Comparison of ENCODE assay signal across 8 cellular contexts in the genomic region with DNA sequence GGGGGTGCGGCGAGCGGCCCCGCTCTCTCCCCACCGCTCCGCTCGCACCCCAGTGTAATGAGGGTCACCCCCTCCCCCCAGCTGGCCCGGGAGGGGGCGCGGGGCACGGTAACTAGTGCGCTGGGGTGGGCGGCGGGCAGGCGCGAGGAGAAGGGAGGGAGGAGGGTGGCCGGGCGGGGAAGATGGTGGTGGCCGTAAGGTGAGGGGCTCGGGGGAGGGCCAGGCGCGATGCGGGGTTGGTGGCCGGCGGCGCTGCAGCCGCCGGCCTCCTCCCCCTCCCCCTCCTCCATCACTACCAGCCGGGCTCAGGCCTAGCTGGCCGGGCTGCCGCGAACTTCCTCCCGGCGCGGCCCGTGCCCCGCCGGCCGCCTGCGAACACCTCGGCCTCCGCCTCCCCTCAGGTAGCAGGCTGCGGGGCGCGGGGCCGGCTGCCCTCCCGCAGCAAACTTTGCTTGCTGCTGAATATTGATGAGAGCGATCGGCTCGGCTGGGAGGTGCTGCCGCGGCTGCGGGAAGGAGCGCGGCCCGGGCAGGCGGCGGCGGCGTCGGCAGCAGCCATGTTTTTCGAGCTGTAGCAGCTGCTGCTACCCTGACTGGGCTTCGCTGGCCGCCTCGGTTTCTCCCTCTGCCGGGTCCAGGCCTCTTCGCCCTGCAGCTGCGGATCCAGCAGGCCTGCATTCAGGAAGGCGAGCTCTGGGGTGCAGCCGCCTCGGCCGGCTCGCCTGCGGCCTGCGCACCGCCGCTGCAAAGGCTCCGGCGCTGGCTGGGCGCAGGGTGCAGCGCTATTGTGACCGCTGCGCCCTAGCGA. TPM values are rescaled to one million over a fixed set of nuclear protein-coding genes. Genes with fewer than 3 reads are reported as not detected.
DNase-seq lines count a peak whose midpoint lies in the region; ATAC-seq, FAIRE-seq and TF ChIP-seq lines count a peak whose summit lies in the region.

No MANE protein-coding gene starts in this region.

- H3K27ac ChIP-seq in CD4-positive, alpha-beta T cell (ENCODE audit: low read depth, low read length) = peak overlapping the region; percentile 65
- H3K27ac ChIP-seq in small intestine (ENCODE audit: low read depth in 1 of 2, low read length in 1 of 2) = peak overlapping the region; percentile 56 to 90

- peak; percentile 19 for ATAC-seq in CD4-positive, alpha-beta T cell (ENCODE audit: poor library complexity)
- ATAC-seq in GM19438 (IDR thresholded peaks at IDR 0.05; ENCODE audit: low read depth, unreplicated experiment) (peak; percentile 26), HG03558 (IDR thresholded peaks at IDR 0.05; ENCODE audit: extremely low read depth, unreplicated experiment) (peak; percentile 12), GM18517 (IDR thresholded peaks at IDR 0.05; ENCODE audit: unreplicated experiment) (no peak)

- no peaks in the 10 kb centered on the region for H3K9me3 Mint-ChIP-seq in CD4-positive, alpha-beta T cell
- no peaks in the 10 kb centered on the region for H3K9me3 Mint-ChIP-seq in brain
- H3K9me3 Mint-ChIP-seq in immature natural killer cell = no peaks in the 10 kb centered on the region

- 0 to 1% (median 0%) methylated on average over 42 to 84 of the region's 84 CpGs for WGBS in small intestine, 3 donors

- intact Hi-C loops in CD4-positive, alpha-beta T cell (cut with DNase I, micrococcal nuclease) = loop anchor here (1.0 to 10.0 kb wide), 6 partner anchors 20 to 1493 kb away; partner anchors contain the start of genes CLK4 (in 1 of the 2), LMAN2 (in 1 of the 2), PRELID1 (in 1 of the 2) and RAB24 (in 1 of the 2)

- H3K27ac Mint-ChIP-seq in CD4-positive, alpha-beta T cell = peak overlapping the region; percentile 97
- peak overlapping the region; percentile 4 to 97 (median 95) for H3K27ac Mint-ChIP-seq in brain
- H3K27ac Mint-ChIP-seq in immature natural killer cell = peak overlapping the region; percentile 76 to 92 (median 90)

- peak overlapping the region; percentile 72 to 77 for H3K4me3 ChIP-seq in small intestine (ENCODE audit: low read depth in 1 of 2, low read length in 2 of 2)

- CTCF ChIA-PET in CD4-positive, alpha-beta T cell (lab: Charles Lee) = interaction anchor here (3.1 kb wide), 1 partner anchor 20 kb away, joined by 12 read pairs; no protein-coding TSS in a partner anchor

- TF ChIP-seq CTCF in CD4-positive, alpha-beta T cell (IDR thresholded peaks at IDR 0.05) = no peak
- TF ChIP-seq CTCF in brain (conservative IDR thresholded peaks at IDR 0.05) = no peak

- H3K27me3 Mint-ChIP-seq in CD4-positive, alpha-beta T cell = no peaks in the 10 kb centered on the region
- H3K27me3 Mint-ChIP-seq in brain = peaks cover 5% of the 10 kb centered on the region
- peaks cover 4 to 11% (median 6%) of the 10 kb centered on the region in 3 donors for H3K27me3 Mint-ChIP-seq in immature natural killer cell (ENCODE audit: low read depth in 3 of 3)

- peaks cover 59% of the 10 kb centered on the region for H3K4me1 Mint-ChIP-seq in CD4-positive, alpha-beta T cell (ENCODE audit: low read depth)
- H3K4me1 Mint-ChIP-seq in brain (peaks cover 41% of the 10 kb centered on the region), immature natural killer cell (peaks cover 30 to 37% of the 10 kb centered on the region in 2 donors)

- peaks cover 5 to 17% of the 10 kb centered on the region in 2 donors for H3K4me1 ChIP-seq in small intestine (ENCODE audit: control insufficient read depth in 2 of 2, insufficient read depth in 1 of 2, low read depth in 1 of 2, low read length in 1 of 2)

- POLR2A ChIA-PET in CD4-positive, alpha-beta T cell (lab: Charles Lee) = interaction anchor here (0.7 to 4.1 kb wide), 21 partner anchors 10 to 686 kb away, joined by 3 to 31 read pairs (median 4); partner anchors contain the start of genes FAF2, FGFR4, GRK6 and PDLIM7

- FAIRE-seq in small intestine (lab: Jason Lieb, UNC) = no peak

- no peaks in the 10 kb centered on the region for H3K9me3 ChIP-seq in CD4-positive, alpha-beta T cell (ENCODE audit: control insufficient read depth, low read length)
- H3K9me3 ChIP-seq in small intestine (ENCODE audit: control insufficient read depth, low read depth) = no peaks in the 10 kb centered on the region

- peaks cover 0 to 2% of the 10 kb centered on the region in 2 donors for H3K36me3 ChIP-seq in small intestine (ENCODE audit: control insufficient read depth in 2 of 2, insufficient read depth in 2 of 2, low read length in 2 of 2)

- peak in 9 of 10 experiments; percentile 27 to 55 (median 32) for DNase-seq in CD4-positive, alpha-beta T cell
- DNase-seq in T-helper 2 cell = peak in 4 of 5 experiments; percentile 14 to 65 (median 44)
- peak; percentile 55 to 58 (median 58) for DNase-seq in immature natural killer cell
- DNase-seq in small intestine = peak; percentile 54

- H3K36me3 Mint-ChIP-seq in CD4-positive, alpha-beta T cell (ENCODE audit: low read depth) = peaks cover 46% of the 10 kb centered on the region
- peaks cover 39% of the 10 kb centered on the region for H3K36me3 Mint-ChIP-seq in brain
- peaks cover 7 to 13% (median 10%) of the 10 kb centered on the region in 3 donors for H3K36me3 Mint-ChIP-seq in immature natural killer cell

- H3K27me3 ChIP-seq in CD4-positive, alpha-beta T cell (ENCODE audit: control insufficient read depth, insufficient read depth, low read length) = no peaks in the 10 kb centered on the region
- no peaks in the 10 kb centered on the region for H3K27me3 ChIP-seq in small intestine (ENCODE audit: control insufficient read depth in 2 of 2, insufficient read depth in 2 of 2, low read length in 2 of 2)

- peak overlapping the region; percentile 90 for H3K4me3 Mint-ChIP-seq in CD4-positive, alpha-beta T cell
- H3K4me3 Mint-ChIP-seq in brain (peak overlapping the region; percentile 87 to 89 (median 88)), immature natural killer cell (peak overlapping the region; percentile 85 to 88 (median 87))

RNA-seq across cellular contexts. Expression of gene NSD1, which starts 0.5 kb away (rescaled TPM):
- total RNA-seq in CD4-positive, alpha-beta T cell = 10 to 100 TPM; 87.6 to 93.3 TPM
- polyA plus RNA-seq in brain (ENCODE audit: insufficient read depth, low read depth, low replicate concordance) = 21.1 TPM
- 10 to 100 TPM; 17.3 to 92.9 (median 19.7) TPM for polyA plus RNA-seq in immature natural killer cell
- polyA plus RNA-seq in small intestine = 10 to 100 TPM in 1 of 3 donors, 1 to 10 TPM in 2; 4.3 to 17.7 (median 5.4) TPM

RNA-seq across cellular contexts. Expression of gene FGFR4, which starts 47.3 kb away (rescaled TPM):
- 1 to 10 TPM; 2.8 to 3.1 TPM for total RNA-seq in CD4-positive, alpha-beta T cell
- 0.36 TPM for polyA plus RNA-seq in brain (ENCODE audit: insufficient read depth, low read depth, low replicate concordance)
- polyA plus RNA-seq in immature natural killer cell = not detected
- polyA plus RNA-seq in small intestine = 10 to 100 TPM in 1 of 3 donors, 1 to 10 TPM in 2; 7.6 to 69.6 (median 9.7) TPM
